In the genomic region with DNA sequence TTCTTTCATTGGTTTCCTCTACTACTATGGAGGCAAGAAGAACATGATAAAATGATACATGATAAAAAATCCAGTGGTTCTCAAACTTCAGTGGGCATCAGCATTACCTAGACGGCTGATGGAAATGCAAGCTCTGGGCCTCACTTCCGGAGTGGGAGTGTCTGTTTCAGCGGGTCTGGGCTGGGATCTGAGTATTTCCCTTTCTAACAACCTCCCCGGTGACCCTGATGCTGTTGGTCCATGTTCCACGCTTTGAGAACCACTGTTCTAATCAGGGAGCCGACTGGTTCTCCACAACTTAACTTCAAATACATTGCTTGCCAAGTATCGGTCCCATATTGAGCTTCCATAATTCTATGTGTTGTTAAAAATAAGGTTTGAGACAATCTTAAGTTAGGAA, we compare ENCODE assay signal across 1 cellular context.
TF ChIP-seq lines count a peak whose summit lies in the region.

No MANE protein-coding gene starts in this region.

TF ChIP-seq in GM23338, 12 proteins besides CTCF, POLR2A, EP300 and RAD21:
- TF ChIP-seq ZNF462 (CRISPR knock-in tag; IDR thresholded peaks at IDR 0.05) (no peak), POLR2AphosphoS5 (IDR thresholded peaks at IDR 0.05; ENCODE audit: low read depth) (no peak), EZH2phosphoT487 (IDR thresholded peaks at IDR 0.05; ENCODE audit: unreplicated experiment) (no peak), EZH2 (IDR thresholded peaks at IDR 0.05; ENCODE audit: low read depth, unreplicated experiment) (no peak), JUNB (IDR thresholded peaks at IDR 0.05; ENCODE audit: unreplicated experiment) (no peak), ZNF114 (CRISPR knock-in tag; IDR thresholded peaks at IDR 0.05) (no peak), NANOG (IDR thresholded peaks at IDR 0.05; ENCODE audit: borderline replicate concordance) (no peak), CREB1 (CRISPR knock-in tag; IDR thresholded peaks at IDR 0.05; ENCODE audit: low read depth) (no peak)
- TF ChIP-seq, protein P1, sequence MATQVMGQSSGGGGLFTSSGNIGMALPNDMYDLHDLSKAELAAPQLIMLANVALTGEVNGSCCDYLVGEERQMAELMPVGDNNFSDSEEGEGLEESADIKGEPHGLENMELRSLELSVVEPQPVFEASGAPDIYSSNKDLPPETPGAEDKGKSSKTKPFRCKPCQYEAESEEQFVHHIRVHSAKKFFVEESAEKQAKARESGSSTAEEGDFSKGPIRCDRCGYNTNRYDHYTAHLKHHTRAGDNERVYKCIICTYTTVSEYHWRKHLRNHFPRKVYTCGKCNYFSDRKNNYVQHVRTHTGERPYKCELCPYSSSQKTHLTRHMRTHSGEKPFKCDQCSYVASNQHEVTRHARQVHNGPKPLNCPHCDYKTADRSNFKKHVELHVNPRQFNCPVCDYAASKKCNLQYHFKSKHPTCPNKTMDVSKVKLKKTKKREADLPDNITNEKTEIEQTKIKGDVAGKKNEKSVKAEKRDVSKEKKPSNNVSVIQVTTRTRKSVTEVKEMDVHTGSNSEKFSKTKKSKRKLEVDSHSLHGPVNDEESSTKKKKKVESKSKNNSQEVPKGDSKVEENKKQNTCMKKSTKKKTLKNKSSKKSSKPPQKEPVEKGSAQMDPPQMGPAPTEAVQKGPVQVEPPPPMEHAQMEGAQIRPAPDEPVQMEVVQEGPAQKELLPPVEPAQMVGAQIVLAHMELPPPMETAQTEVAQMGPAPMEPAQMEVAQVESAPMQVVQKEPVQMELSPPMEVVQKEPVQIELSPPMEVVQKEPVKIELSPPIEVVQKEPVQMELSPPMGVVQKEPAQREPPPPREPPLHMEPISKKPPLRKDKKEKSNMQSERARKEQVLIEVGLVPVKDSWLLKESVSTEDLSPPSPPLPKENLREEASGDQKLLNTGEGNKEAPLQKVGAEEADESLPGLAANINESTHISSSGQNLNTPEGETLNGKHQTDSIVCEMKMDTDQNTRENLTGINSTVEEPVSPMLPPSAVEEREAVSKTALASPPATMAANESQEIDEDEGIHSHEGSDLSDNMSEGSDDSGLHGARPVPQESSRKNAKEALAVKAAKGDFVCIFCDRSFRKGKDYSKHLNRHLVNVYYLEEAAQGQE (IDR thresholded peaks at IDR 0.05; ENCODE audit: unreplicated experiment): no peak
